8 cellular contexts compared by ENCODE assay signal in genomic region chr3:158801696-158802398, GRCh38.
DNase-seq lines count a peak whose midpoint lies in the region; ATAC-seq and FAIRE-seq lines count a peak whose summit lies in the region.

MFSD1 (plus strand) TSS chr3:158802054; CDS start chr3:158802153, 99 bp downstream.

- peak within 1 kb of the TSS; percentile 67 for H3K27ac ChIP-seq in effector memory CD4-positive, alpha-beta T cell (ENCODE audit: insufficient read depth, low read length, poor library complexity, severe bottlenecking)

- FAIRE-seq in HTR-8/SVneo (lab: Jason Lieb, UNC): peak; percentile 90

- peak within 1 kb of the TSS; percentile 81 for H3K4me3 ChIP-seq in effector memory CD4-positive, alpha-beta T cell (ENCODE audit: insufficient read depth, low read depth, low read length, poor library complexity, severe bottlenecking)

- peak; percentile 95 for DNase-seq in COLO829 (ENCODE audit: low spot score)
- DNase-seq in HTR-8/SVneo (ENCODE audit: insufficient read length, low spot score): peak; percentile 86
- DNase-seq in NOMO-1 treated with DMSO at 0.1 percent for 48 hours (lab: John Stamatoyannopoulos, UW; ENCODE audit: unreplicated experiment): peak; percentile 93
- peak; percentile 74 to 75 for DNase-seq in activated CD8-positive, alpha-beta memory T cell treated with anti-CD3 and anti-CD28 coated beads for 4 hours (ENCODE audit: low read depth in 2 of 2)
- peak; percentile 87 to 89 (median 88) for DNase-seq in effector memory CD4-positive, alpha-beta T cell
- peak; percentile 94 for DNase-seq in medulla oblongata (ENCODE audit: extremely low spot score)
- peak; percentile 80 for DNase-seq in stimulated activated CD8-positive, alpha-beta memory T cell treated with anti-CD3 and anti-CD28 coated beads, Interleukin-12 subunit alpha, Interleukin-12 subunit beta, amount 100 ng/mL, for 1 hour (ENCODE audit: low read depth)

- H3K9me3 ChIP-seq in effector memory CD4-positive, alpha-beta T cell (ENCODE audit: control insufficient read depth, low read length): no peaks in the 10 kb centered on the region

- peaks cover 5% of the 10 kb centered on the region for H3K36me3 ChIP-seq in effector memory CD4-positive, alpha-beta T cell (ENCODE audit: control insufficient read depth, insufficient read depth, low read length)

- H3K27me3 ChIP-seq in effector memory CD4-positive, alpha-beta T cell (replicated peaks; ENCODE audit: control insufficient read depth, insufficient read depth, low read length, poor library complexity, severe bottlenecking): no peaks in the 10 kb centered on the region

- peak; percentile 99 for ATAC-seq in GM21367 (IDR thresholded peaks at IDR 0.05; ENCODE audit: unreplicated experiment)

- peaks cover 5% of the 10 kb centered on the region for H3K4me1 ChIP-seq in effector memory CD4-positive, alpha-beta T cell (ENCODE audit: control insufficient read depth, insufficient read depth, low read length, poor library complexity, severe bottlenecking)

Comparison
In these comparisons a context has a peak if more than half of its experiments do, and no peak if none do; other contexts are left out.
1. Peak in every context shown above with its lines: DNase-seq, ATAC-seq, H3K4me3 ChIP-seq and H3K27ac ChIP-seq.